18 cellular contexts compared by ENCODE assay signal in genomic region chr4:102631616-102632015, GRCh38.
A peak's percentile ranks its signal among the peaks of the same experiment; 100 is the strongest.
DNase-seq lines count a peak whose midpoint lies in the region; ATAC-seq and TF ChIP-seq lines count a peak whose summit lies in the region.
"Had no signal": no experiment of that assay in that cellular context is flagged by ENCODE, and none has a peak within 500 bp of the region (broad histone marks: within the 10 kb centered on the region; RNA-seq: fewer than 3 reads in every experiment).

No MANE protein-coding gene starts in this region.

- ATAC-seq in left cardiac atrium = no peak
- ATAC-seq in left lobe of liver = peak; percentile 75
- no peak for ATAC-seq in HG02840 (IDR thresholded peaks at IDR 0.05; ENCODE audit: low FRiP score, unreplicated experiment)
- ATAC-seq in GM21423 (IDR thresholded peaks at IDR 0.05; ENCODE audit: unreplicated experiment) = no peak

- TF ChIP-seq CTCF in left ventricle myocardium inferior (IDR thresholded peaks at IDR 0.05; ENCODE audit: borderline replicate concordance) (no peak), OCI-LY7 (conservative IDR thresholded peaks at IDR 0.05; ENCODE audit: low read length) (no peak), type B pancreatic cell (conservative IDR thresholded peaks at IDR 0.05) (no peak)

- H3K36me3 Mint-ChIP-seq in type B pancreatic cell = no peaks in the 10 kb centered on the region

- DNase-seq in left ventricle myocardium inferior (no peak), left cardiac atrium (no peak), OCI-LY7 (ENCODE audit: low spot score) (no peak), left lobe of liver (ENCODE audit: low spot score) (no peak), type B pancreatic cell (ENCODE audit: extremely low spot score, unreplicated experiment) (no peak), LoVo (ENCODE audit: low spot score) (no peak)
- DNase-seq: H9, KBM-7, NCI-H1417 treated with DMSO at 0.1 percent for 48 hours, NCI-H2029 treated with DMSO at 0.1 percent for 48 hours, NCI-H510A, NCI-H774, PC-3 had no signal

- no peaks in the 10 kb centered on the region for H3K9me3 ChIP-seq in left ventricle myocardium inferior (replicated peaks)
- H3K9me3 ChIP-seq in OCI-LY7 (ENCODE audit: low read length) = no peaks in the 10 kb centered on the region

- H3K27me3 ChIP-seq in left ventricle myocardium inferior (ENCODE audit: low read depth) = no peaks in the 10 kb centered on the region

- TSS peak; percentile 69 for BruUV-seq in OCI-LY7 (replicated peaks; lab: Mats Ljungman, UMichigan)

- POLR2A ChIA-PET in OCI-LY7 (lab: Charles Lee) = interaction anchor here (0.6 kb wide), 2 partner anchors 21 to 856 kb away, joined by 3 read pairs; no protein-coding TSS in a partner anchor

- H3K27me3 Mint-ChIP-seq in type B pancreatic cell = no peaks in the 10 kb centered on the region

- no peak overlapping the region for H3K4me2 ChIP-seq in OCI-LY7 (ENCODE audit: low read length)

- no peaks in the 10 kb centered on the region for H3K79me2 ChIP-seq in OCI-LY7 (ENCODE audit: insufficient read depth, low read depth, low read length)

- peaks cover 19% of the 10 kb centered on the region for H3K4me1 Mint-ChIP-seq in type B pancreatic cell (ENCODE audit: unreplicated experiment)
- H3K4me1 Mint-ChIP-seq: H9 had no signal

- H3K4me3 ChIP-seq in left ventricle myocardium inferior = no peak overlapping the region
- H3K4me3 ChIP-seq in OCI-LY7 (ENCODE audit: low read depth, low read length, poor library complexity, severe bottlenecking) = no peak overlapping the region

- H3K4me3 Mint-ChIP-seq in type B pancreatic cell = no peak overlapping the region
- H3K4me3 Mint-ChIP-seq: H9 had no signal

- H3K36me3 ChIP-seq in left ventricle myocardium inferior (peaks cover 33% of the 10 kb centered on the region), OCI-LY7 (ENCODE audit: insufficient read depth, low read length) (peaks cover 8% of the 10 kb centered on the region; the same call in 1 of the 2 replicates)

- no peaks in the 10 kb centered on the region for H3K9me3 Mint-ChIP-seq in type B pancreatic cell
- H3K9me3 Mint-ChIP-seq: H9 had no signal

- H3K4me1 ChIP-seq in left ventricle myocardium inferior (peaks cover 7% of the 10 kb centered on the region), OCI-LY7 (ENCODE audit: insufficient read depth, low read length, poor library complexity, severe bottlenecking) (no peaks in the 10 kb centered on the region)

- H3K27ac ChIP-seq in left ventricle myocardium inferior (replicated peaks) (peak overlapping the region; percentile 45), OCI-LY7 (ENCODE audit: low read depth, low read length, poor library complexity, severe bottlenecking) (no peak overlapping the region)
- H3K27ac ChIP-seq: C4-2B, HL-60, RWPE1 had no signal

- H4K20me1 ChIP-seq in OCI-LY7 (ENCODE audit: insufficient read depth, low read length) = no peaks in the 10 kb centered on the region

- H3K9me2 ChIP-seq in OCI-LY7 (ENCODE audit: insufficient read depth, low read length) = no peaks in the 10 kb centered on the region

- peak overlapping the region; percentile 11 for H3K27ac Mint-ChIP-seq in type B pancreatic cell
- H3K27ac Mint-ChIP-seq: H9 had no signal

- CTCF ChIA-PET in OCI-LY7 (lab: Charles Lee; ENCODE audit: unreplicated experiment) = interaction anchor here (0.6 kb wide), 1 partner anchor 50 kb away, joined by 6 read pairs; no protein-coding TSS in a partner anchor

- intact Hi-C loops in left ventricle myocardium inferior (cut with micrococcal nuclease) = no loop called here
- intact Hi-C loops in left cardiac atrium (cut with DNase I) = no loop called here
- intact Hi-C loops in OCI-LY7 (cut with micrococcal nuclease; ENCODE audit: unreplicated experiment) = no loop called here

- no peak overlapping the region for H2AFZ ChIP-seq in OCI-LY7 (ENCODE audit: low read length)
